In genomic region chr2:219057709-219058540, GRCh38 we compare ENCODE assay signal across 8 cellular contexts. TPM values are rescaled to one million over a fixed set of nuclear protein-coding genes. Genes with fewer than 3 reads are reported as not detected.
DNase-seq lines count a peak whose midpoint lies in the region; ATAC-seq, FAIRE-seq and TF ChIP-seq lines count a peak whose summit lies in the region.

No MANE protein-coding gene starts in this region.

- H3K36me3 ChIP-seq in WERI-Rb-1 (no peaks in the 10 kb centered on the region), breast epithelium (no peaks in the 10 kb centered on the region), keratinocyte (ENCODE audit: control insufficient read depth in 2 of 2, extremely low read depth in 1 of 2, insufficient read depth in 2 of 2, low read length in 2 of 2) (no peaks in the 10 kb centered on the region)

- no peaks in the 10 kb centered on the region for H3K9me1 ChIP-seq in keratinocyte (ENCODE audit: control insufficient read depth, extremely low read depth, insufficient read depth, low read length)

- FAIRE-seq in GM12892 (lab: Jason Lieb, UNC) (peak; percentile 94), keratinocyte (lab: Jason Lieb, UNC) (no peak)

- H3K9ac ChIP-seq in keratinocyte (ENCODE audit: control insufficient read depth, extremely low read depth, insufficient read depth, low read length) = no peak overlapping the region

- no peak overlapping the region for H2AFZ ChIP-seq in keratinocyte (ENCODE audit: control insufficient read depth, low read length)

- H4K20me1 ChIP-seq in keratinocyte (ENCODE audit: control insufficient read depth, extremely low read depth, insufficient read depth, low read length) = peaks cover 2% of the 10 kb centered on the region

- no peaks in the 10 kb centered on the region for H3K79me2 ChIP-seq in keratinocyte (ENCODE audit: control insufficient read depth, insufficient read depth, low read length)

- intact Hi-C loops in breast epithelium (cut with DNase I; ENCODE audit: low total_unique reads) = no loop called here

- H3K9me3 ChIP-seq in WERI-Rb-1 (ENCODE audit: severe bottlenecking) (peaks cover 3% of the 10 kb centered on the region), breast epithelium (no peaks in the 10 kb centered on the region), keratinocyte (ENCODE audit: control insufficient read depth, low read depth, low read length) (no peaks in the 10 kb centered on the region)

- dilution Hi-C loops in keratinocyte (cut with MboI; ENCODE audit: extremely low pct_ligation_motif_present, low sequenced_read_pairs) = no loop called here

- H3K27me3 ChIP-seq in WERI-Rb-1 (ENCODE audit: insufficient read depth, low read depth, severe bottlenecking) (peaks cover 63% of the 10 kb centered on the region), breast epithelium (peaks cover 3 to 82% of the 10 kb centered on the region in 2 donors), keratinocyte (ENCODE audit: control insufficient read depth, extremely low read depth, insufficient read depth, low read length) (peaks cover 81% of the 10 kb centered on the region)

- H3K4me3 ChIP-seq in WERI-Rb-1 (ENCODE audit: low read depth, low read length) (peak overlapping the region; percentile 47), breast epithelium (peak overlapping the region in 1 of 3 donors; percentile 51), keratinocyte (ENCODE audit: control insufficient read depth in 2 of 3, extremely low read depth in 1 of 3, insufficient read depth in 2 of 3, low read depth in 1 of 3, low read length in 3 of 3) (no peak overlapping the region)

- TF ChIP-seq POLR2A in GM12892 (IDR thresholded peaks at IDR 0.05; ENCODE audit: low read depth, low read length) = no peak
- no peak for TF ChIP-seq POLR2A in breast epithelium (IDR thresholded peaks at IDR 0.05)

- TF ChIP-seq CTCF in WERI-Rb-1 (IDR thresholded peaks at IDR 0.05; ENCODE audit: low read depth, low read length) (peak; percentile 91), breast epithelium (IDR thresholded peaks at IDR 0.05) (peak in 2 of 3 donors; percentile 54 to 73), keratinocyte (optimal IDR thresholded peaks at IDR 0.05 in 1 of 3, IDR thresholded peaks at IDR 0.05 in 1 of 3, conservative IDR thresholded peaks at IDR 0.05 in 1 of 3; ENCODE audit: extremely low read depth in 1 of 3, insufficient read depth in 2 of 3, low read length in 3 of 3) (peak; percentile 57 to 93 (median 76))

- peak; percentile 93 for ATAC-seq in HG02798 (IDR thresholded peaks at IDR 0.05; ENCODE audit: poor library complexity, unreplicated experiment)

- DNase-seq in GM12892 (ENCODE audit: insufficient read length) = peak; percentile 92
- peak; percentile 17 to 65 for DNase-seq in NCI-H1930 (lab: John Stamatoyannopoulos, UW)
- DNase-seq in WERI-Rb-1 = peak; percentile 80
- no peak for DNase-seq in breast epithelium (ENCODE audit: low spot score in 2 of 2)
- no peak for DNase-seq in keratinocyte (ENCODE audit: low read depth, low spot score)
- DNase-seq in stimulated activated CD4-positive, alpha-beta T cell treated with anti-CD3 and anti-CD28 coated beads, Interleukin-15, amount 100 ng/mL, for 48 hours (ENCODE audit: low read depth in 2 of 2) = peak; percentile 62 to 71
- DNase-seq in NK-92 treated with Interleukin-12 subunit alpha and Interleukin-12 subunit beta, amount 100 ng/mL, for 24 hours (lab: John Stamatoyannopoulos, UW) = no peak

- H3K27ac ChIP-seq in WERI-Rb-1 = no peak overlapping the region
- no peak overlapping the region for H3K27ac ChIP-seq in breast epithelium
- no peak overlapping the region for H3K27ac ChIP-seq in keratinocyte (ENCODE audit: control insufficient read depth, insufficient read depth, low read length)

- H3K4me2 ChIP-seq in keratinocyte (ENCODE audit: control insufficient read depth, extremely low read depth, insufficient read depth, low read depth, low read length) = no peak overlapping the region

- H3K4me1 ChIP-seq in breast epithelium = peaks cover 4 to 26% of the 10 kb centered on the region in 2 donors
- peaks cover 8% of the 10 kb centered on the region for H3K4me1 ChIP-seq in keratinocyte (ENCODE audit: control insufficient read depth, extremely low read depth, insufficient read depth, low read length)

RNA-seq across cellular contexts. Expression of gene IHH, which starts 2.8 kb away (rescaled TPM):
- not detected for polyA plus RNA-seq in GM12892 (2012; ENCODE audit: missing spikeins)
- under 1 TPM in 2 of 3 donors, not detected in 1; 0.16 to 0.66 TPM for total RNA-seq in breast epithelium
- polyA plus RNA-seq in keratinocyte = not detected in 3 replicates
- not detected for polyA plus RNA-seq in keratinocyte (2011; ENCODE audit: low read depth)
- not detected in 2 replicates for polyA plus RNA-seq in keratinocyte (2011; cell fraction: cytosol; rRNA removed)
- polyA plus RNA-seq in keratinocyte (2011; cell fraction: nucleus; rRNA removed) = 0.05 TPM in 1 of 2 replicates, not detected in the other
- polyA plus RNA-seq in keratinocyte (2012; ENCODE audit: low replicate concordance) = not detected in 2 replicates
- polyA minus RNA-seq in keratinocyte = 0.30 TPM in 1 of 3 replicates, not detected in the others
- polyA minus RNA-seq in keratinocyte (2011; cell fraction: cytosol; rRNA and poly(A)+ RNA removed) = not detected
- polyA minus RNA-seq in keratinocyte (2011; cell fraction: nucleus; rRNA and poly(A)+ RNA removed) = 0.21 TPM in 1 of 2 replicates, not detected in the other

RNA-seq across cellular contexts. Expression of gene CFAP65, which starts 16.6 kb away (rescaled TPM):
- polyA plus RNA-seq in GM12892 (2012; ENCODE audit: missing spikeins) = not detected
- total RNA-seq in breast epithelium = under 1 TPM in 1 of 3 donors, not detected in 2; 0.33 TPM
- not detected in 3 replicates for polyA plus RNA-seq in keratinocyte
- not detected for polyA plus RNA-seq in keratinocyte (2011; ENCODE audit: low read depth)
- polyA plus RNA-seq in keratinocyte (2011; cell fraction: cytosol; rRNA removed) = not detected in 2 replicates
- polyA plus RNA-seq in keratinocyte (2011; cell fraction: nucleus; rRNA removed) = 0.05 and 0.37 TPM in 2 replicates
- not detected in 2 replicates for polyA plus RNA-seq in keratinocyte (2012; ENCODE audit: low replicate concordance)
- polyA minus RNA-seq in keratinocyte = not detected in 3 replicates
- not detected for polyA minus RNA-seq in keratinocyte (2011; cell fraction: cytosol; rRNA and poly(A)+ RNA removed)
- not detected in 2 replicates for polyA minus RNA-seq in keratinocyte (2011; cell fraction: nucleus; rRNA and poly(A)+ RNA removed)

Comparison
In these comparisons a context has a peak if more than half of its experiments do, and no peak if none do; other contexts are left out.
1. DNase-seq: peak in GM12892 (single experiment), NCI-H1930 (2 of 2), WERI-Rb-1 (single experiment) and stimulated activated CD4-positive, alpha-beta T cell treated with anti-CD3 and anti-CD28 coated beads, Interleukin-15, amount 100 ng/mL, for 48 hours (2 of 2); none in breast epithelium (0 of 2), keratinocyte (single experiment) and NK-92 treated with Interleukin-12 subunit alpha and Interleukin-12 subunit beta, amount 100 ng/mL, for 24 hours (single experiment).
2. Peak in every context shown above with its lines, with median percentiles within 50 percentile points of each other: CTCF ChIP-seq.